8 cellular contexts compared by ENCODE assay signal in genomic region chr5:112210430-112211005, GRCh38.
DNase-seq lines count a peak whose midpoint lies in the region; ATAC-seq and TF ChIP-seq lines count a peak whose summit lies in the region.

No MANE protein-coding gene starts in this region.

- H3K9me2 ChIP-seq in GM23248 (ENCODE audit: insufficient read depth), result no peaks in the 10 kb centered on the region

- no peaks in the 10 kb centered on the region for H3F3A ChIP-seq in GM23248 (ENCODE audit: insufficient read depth)

- H3K9ac ChIP-seq in GM23248, result no peak overlapping the region

- no peaks in the 10 kb centered on the region for H3K27me3 ChIP-seq in GM23248 (replicated peaks; ENCODE audit: insufficient read depth)

- no peak for ATAC-seq in HG02571 (IDR thresholded peaks at IDR 0.05; ENCODE audit: unreplicated experiment)
- no peak for ATAC-seq in HG02588 (IDR thresholded peaks at IDR 0.05; ENCODE audit: unreplicated experiment)
- ATAC-seq in GM18517 (IDR thresholded peaks at IDR 0.05; ENCODE audit: unreplicated experiment), result no peak

- H3K9me3 ChIP-seq in GM23248 (ENCODE audit: low read depth), result no peaks in the 10 kb centered on the region

- H3K4me1 ChIP-seq in GM23248 (ENCODE audit: insufficient read depth), result no peaks in the 10 kb centered on the region

- in situ Hi-C loops in GM23248 (cut with MboI), result loop anchor here (25.0 kb wide), 1 partner anchor 552 kb away; no protein-coding TSS in a partner anchor

- no peak overlapping the region for H2AFZ ChIP-seq in GM23248

- H3K4me3 ChIP-seq in GM23248, result no peak overlapping the region
- no peak overlapping the region for H3K4me3 ChIP-seq in fibroblast of mammary gland (ENCODE audit: control insufficient read depth, low read depth, low read length)

- TF ChIP-seq CTCF in AG09319 (IDR thresholded peaks at IDR 0.05; ENCODE audit: low read depth, low read length), result peak; percentile 53
- peak; percentile 73 for TF ChIP-seq CTCF in fibroblast of mammary gland (conservative IDR thresholded peaks at IDR 0.05; ENCODE audit: control insufficient read depth, insufficient read depth, low read depth, low read length)

- no peak overlapping the region for H3K27ac ChIP-seq in GM23248

- H3K79me2 ChIP-seq in GM23248 (ENCODE audit: insufficient read depth), result no peaks in the 10 kb centered on the region

- no peak overlapping the region for H3K4me2 ChIP-seq in GM23248 (ENCODE audit: unreplicated experiment)

- no peaks in the 10 kb centered on the region for H4K20me1 ChIP-seq in GM23248 (ENCODE audit: insufficient read depth)

- WGBS in GM23248 (ENCODE audit: low coverage in 1 of 2, low lambda C conversion rate in 2 of 2, missing lambda C conversion rate in 2 of 2), 2 experiments, result 44 to 57% methylated on average over 6 of the region's 6 CpGs

- H3K36me3 ChIP-seq in GM23248 (ENCODE audit: low read depth), result no peaks in the 10 kb centered on the region

- DNase-seq in AG09319 (ENCODE audit: extremely low read depth, low read depth) (no peak), GM23248 (peak; percentile 59), RPMI8226 (peak; percentile 23), fibroblast of mammary gland (ENCODE audit: low read depth) (peak; percentile 48), occipital lobe (lab: John Stamatoyannopoulos, UW) (peak; percentile 3)
